Comparison of ENCODE assay signal across 9 cellular contexts in genomic region chr16:87344165-87344930, GRCh38. TPM values are rescaled to one million over a fixed set of nuclear protein-coding genes. Genes with fewer than 3 reads are reported as not detected.
DNase-seq lines count a peak whose midpoint lies in the region; TF ChIP-seq lines count a peak whose summit lies in the region.
"Had no signal": no experiment of that assay in that cellular context is flagged by ENCODE, and none has a peak within 500 bp of the region (broad histone marks: within the 10 kb centered on the region; RNA-seq: fewer than 3 reads in every experiment).

No MANE protein-coding gene starts in this region.

- 76 to 88% methylated on average over 34 of the region's 34 CpGs for WGBS in lower leg skin, 2 donors

- intact Hi-C loops in lower leg skin (cut with DNase I; ENCODE audit: low total_unique reads) = no loop called here

- DNase-seq in G401 (ENCODE audit: low spot score) (peak; percentile 45), Peyer's patch (no peak), dermis blood vessel endothelial cell (peak; percentile 12), retina (peak; percentile 19), lower leg skin (ENCODE audit: low spot score in 2 of 2) (no peak), NCI-H2029 treated with DMSO at 0.1 percent for 48 hours (lab: John Stamatoyannopoulos, UW) (no peak), HCEC 1CT (no peak)
- DNase-seq: MG63 had no signal

- no peak for TF ChIP-seq CTCF in Peyer's patch (IDR thresholded peaks at IDR 0.05)
- no peak for TF ChIP-seq CTCF in lower leg skin (IDR thresholded peaks at IDR 0.05)

- H3K4me1 ChIP-seq in Peyer's patch = peaks cover 0 to 16% (median 0%) of the 10 kb centered on the region in 4 donors

- peaks cover 0 to 80% (median 0%) of the 10 kb centered on the region in 3 donors for H3K36me3 ChIP-seq in Peyer's patch
- H3K36me3 ChIP-seq: MG63 had no signal

- H3K27me3 ChIP-seq in Peyer's patch = no peaks in the 10 kb centered on the region
- H3K27me3 ChIP-seq: MG63 had no signal

- peak overlapping the region; percentile 27 to 60 (median 54) for H3K27ac ChIP-seq in Peyer's patch
- H3K27ac ChIP-seq: HL-60 had no signal

- H3K9me3 ChIP-seq in Peyer's patch = no peaks in the 10 kb centered on the region
- H3K9me3 ChIP-seq: MG63 had no signal

- in situ Hi-C loops in G401 (cut with HindIII; ENCODE audit: low sequenced_read_pairs) = no loop called here

- H3K4me3 ChIP-seq in Peyer's patch = no peak overlapping the region
- H3K4me3 ChIP-seq in lower leg skin (ENCODE audit: low read depth, poor library complexity, severe bottlenecking) = no peak overlapping the region
- H3K4me3 ChIP-seq: MG63 had no signal

- TF ChIP-seq POLR2A in Peyer's patch (IDR thresholded peaks at IDR 0.05) (no peak), lower leg skin (IDR thresholded peaks at IDR 0.05) (no peak)

RNA-seq across cellular contexts. Expression of gene C16orf95, which starts 27.2 kb away (rescaled TPM):
- 7.0 and 14.2 TPM in 2 replicates for total RNA-seq in G401 (2014; rRNA removed; shearing (Covaris generic))
- total RNA-seq in Peyer's patch (1 to 10 TPM in 1 of 4 donors, not detected in 3; 1.2 TPM), dermis blood vessel endothelial cell (2.9 and 4.3 TPM in 2 replicates), lower leg skin (1 to 10 TPM; 1.4 to 2.5 (median 1.9) TPM)

RNA-seq across cellular contexts. Expression of gene FBXO31, which starts 39.2 kb away (rescaled TPM):
- total RNA-seq in G401 (2014; rRNA removed; shearing (Covaris generic)) = 11.9 and 15.4 TPM in 2 replicates
- total RNA-seq in Peyer's patch (100 to 1,000 TPM; 135 to 207 (median 191) TPM), dermis blood vessel endothelial cell (24.4 and 36.1 TPM in 2 replicates), lower leg skin (100 to 1,000 TPM in 2 of 4 donors, 10 to 100 TPM in 2; 64.3 to 127 (median 84.1) TPM)

RNA-seq across cellular contexts. Expression of gene MAP1LC3B, which starts 47.8 kb away (rescaled TPM):
- 26.7 and 40.8 TPM in 2 replicates for total RNA-seq in G401 (2014; rRNA removed; shearing (Covaris generic))
- 10 to 100 TPM; 38.0 to 50.6 (median 40.7) TPM for total RNA-seq in Peyer's patch
- total RNA-seq in dermis blood vessel endothelial cell = 23.3 and 44.8 TPM in 2 replicates
- 10 to 100 TPM; 73.8 to 76.4 (median 74.5) TPM for total RNA-seq in lower leg skin

Comparison
In these comparisons a context has a peak if more than half of its experiments do, and no peak if none do; other contexts are left out.
1. DNase-seq: peak in G401 (single experiment), dermis blood vessel endothelial cell (single experiment) and retina (single experiment); none in Peyer's patch (0 of 3), lower leg skin (0 of 2), NCI-H2029 treated with DMSO at 0.1 percent for 48 hours (single experiment) and HCEC 1CT (single experiment).